8 cellular contexts compared by ENCODE assay signal in genomic region chr14:75981426-75981825, GRCh38. TPM values are rescaled to one million over a fixed set of nuclear protein-coding genes. Genes with fewer than 3 reads are reported as not detected.
A peak's percentile ranks its signal among the peaks of the same experiment; 100 is the strongest.
DNase-seq lines count a peak whose midpoint lies in the region; ATAC-seq and TF ChIP-seq lines count a peak whose summit lies in the region.

No MANE protein-coding gene starts in this region.

- H3K27me3 ChIP-seq in Loucy (ENCODE audit: insufficient read depth, low read length, poor library complexity, severe bottlenecking) (no peaks in the 10 kb centered on the region), gastroesophageal sphincter (no peaks in the 10 kb centered on the region), prostate gland (replicated peaks; ENCODE audit: insufficient read depth) (no peaks in the 10 kb centered on the region)

- DNase-seq in COR-L47 (lab: John Stamatoyannopoulos, UW) (peak; percentile 52), prostate gland (ENCODE audit: low spot score) (no peak), OCI-M2 (lab: John Stamatoyannopoulos, UW; ENCODE audit: unreplicated experiment) (no peak), NCI-H1436 (lab: John Stamatoyannopoulos, UW) (no peak)
- peak; percentile 65 for DNase-seq in activated CD8-positive, alpha-beta memory T cell treated with anti-CD3 and anti-CD28 coated beads, Interleukin-2, amount 50 U/mL, for 48 hours

- H3K9ac ChIP-seq in Loucy (ENCODE audit: low read depth, low read length, poor library complexity, severe bottlenecking), result peak overlapping the region; percentile 73

- intact Hi-C loops in prostate gland (cut with DNase I), result loop anchor here (10.0 kb wide), 2 partner anchors 113 to 157 kb away; no protein-coding TSS in a partner anchor

- peak overlapping the region; percentile 93 to 98 (median 96) for H3K27ac ChIP-seq in gastroesophageal sphincter
- peak overlapping the region; percentile 93 to 98 for H3K27ac ChIP-seq in prostate gland

- ATAC-seq in GM19438 (IDR thresholded peaks at IDR 0.05; ENCODE audit: low read depth, unreplicated experiment), result peak; percentile 32
- ATAC-seq in gastroesophageal sphincter, result peak; percentile 2

- peak overlapping the region; percentile 98 for H2AFZ ChIP-seq in Loucy (ENCODE audit: low read length)

- TF ChIP-seq CTCF in Loucy (conservative IDR thresholded peaks at IDR 0.05; ENCODE audit: low read length) (no peak), gastroesophageal sphincter (IDR thresholded peaks at IDR 0.05) (no peak), prostate gland (IDR thresholded peaks at IDR 0.05) (no peak)

- H3K36me3 ChIP-seq in Loucy (ENCODE audit: insufficient read depth, low read length) (no peaks in the 10 kb centered on the region), gastroesophageal sphincter (no peaks in the 10 kb centered on the region), prostate gland (no peaks in the 10 kb centered on the region)

- no peaks in the 10 kb centered on the region for H4K20me1 ChIP-seq in Loucy (ENCODE audit: insufficient read depth, low read length, poor library complexity, severe bottlenecking)

- no peaks in the 10 kb centered on the region for H3K9me2 ChIP-seq in Loucy (replicated peaks; ENCODE audit: low read depth, low read length)

- no peaks in the 10 kb centered on the region for H3K9me3 ChIP-seq in Loucy (ENCODE audit: insufficient read depth, low read depth, low read length)
- no peaks in the 10 kb centered on the region for H3K9me3 ChIP-seq in gastroesophageal sphincter
- no peaks in the 10 kb centered on the region for H3K9me3 ChIP-seq in prostate gland

- H3K4me2 ChIP-seq in Loucy (ENCODE audit: low read depth, low read length, poor library complexity, severe bottlenecking), result peak overlapping the region; percentile 82

- no peaks in the 10 kb centered on the region for H3K79me2 ChIP-seq in Loucy (ENCODE audit: insufficient read depth, low read length)

- H3K4me3 ChIP-seq in Loucy (ENCODE audit: low read length, poor library complexity, severe bottlenecking), result peak overlapping the region; percentile 87
- H3K4me3 ChIP-seq in gastroesophageal sphincter, result peak overlapping the region; percentile 74 to 76
- peak overlapping the region; percentile 66 to 74 for H3K4me3 ChIP-seq in prostate gland

- no peaks in the 10 kb centered on the region for H3F3A ChIP-seq in Loucy (ENCODE audit: low read depth)

- TF ChIP-seq POLR2A in gastroesophageal sphincter (IDR thresholded peaks at IDR 0.05), result no peak
- no peak for TF ChIP-seq POLR2A in prostate gland (IDR thresholded peaks at IDR 0.05)

- no peak for TF ChIP-seq EP300 in gastroesophageal sphincter (IDR thresholded peaks at IDR 0.05)

- WGBS in gastroesophageal sphincter (ENCODE audit: low coverage in 1 of 2), 2 donors, result 0% methylated on average over 8 to 10 of the region's 10 CpGs
- whole genome bisulfite sequencing in prostate gland, result under 1% methylated on average over 10 of the region's 10 CpGs

- H3K4me1 ChIP-seq in Loucy (ENCODE audit: insufficient read depth, low read length, poor library complexity, severe bottlenecking) (peaks cover 11% of the 10 kb centered on the region), gastroesophageal sphincter (peaks cover 1 to 77% (median 20%) of the 10 kb centered on the region in 3 donors), prostate gland (replicated peaks) (peaks cover 13% of the 10 kb centered on the region)

RNA-seq across cellular contexts. Expression of gene TGFB3, which starts 0.4 kb away (rescaled TPM):
- total RNA-seq in gastroesophageal sphincter (10 to 100 TPM; 24.1 to 38.3 (median 27.6) TPM), prostate gland (100 to 1,000 TPM; 136 to 140 TPM)

RNA-seq across cellular contexts. Expression of gene IFT43, which starts 4.1 kb away (rescaled TPM):
- total RNA-seq in gastroesophageal sphincter (10 to 100 TPM; 39.7 to 51.6 (median 43.6) TPM), prostate gland (10 to 100 TPM; 43.1 to 55.9 TPM)

Comparison
In these comparisons a context has a peak if more than half of its experiments do, and no peak if none do; other contexts are left out.
1. DNase-seq: peak in COR-L47 (single experiment) and activated CD8-positive, alpha-beta memory T cell treated with anti-CD3 and anti-CD28 coated beads, Interleukin-2, amount 50 U/mL, for 48 hours (single experiment); none in prostate gland (single experiment), OCI-M2 (single experiment) and NCI-H1436 (single experiment).
2. Peak in every context shown above with its lines, with median percentiles within 50 percentile points of each other: H3K4me3 ChIP-seq.